ENCODE assay signal across 30 cellular contexts in the genomic region with DNA sequence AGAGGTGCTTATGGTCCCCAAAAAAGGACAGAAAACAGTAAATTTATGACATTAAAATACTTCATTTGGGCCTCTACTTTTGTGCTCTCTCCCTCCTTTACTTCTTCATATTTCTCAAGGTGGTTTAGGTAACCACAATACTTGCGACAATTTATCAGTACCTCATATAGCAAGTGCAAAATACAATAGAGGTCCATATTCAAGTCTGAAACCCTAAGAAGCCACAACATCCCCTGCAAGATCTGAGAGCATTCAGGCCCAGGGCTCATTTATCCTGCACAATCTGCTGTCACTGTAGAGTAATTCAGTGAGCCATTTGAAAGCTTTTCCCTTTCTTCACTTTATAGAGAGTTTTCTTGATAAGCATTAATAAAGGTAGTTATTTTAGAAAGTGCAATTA. TPM values are rescaled to one million over a fixed set of nuclear protein-coding genes. Genes with fewer than 3 reads are reported as not detected.
A peak's percentile ranks its signal among the peaks of the same experiment; 100 is the strongest.
DNase-seq lines count a peak whose midpoint lies in the region; ATAC-seq and TF ChIP-seq lines count a peak whose summit lies in the region.
"Had no signal": no experiment of that assay in that cellular context is flagged by ENCODE, and none has a peak within 500 bp of the region (broad histone marks: within the 10 kb centered on the region; RNA-seq: fewer than 3 reads in every experiment).

No MANE protein-coding gene starts in this region.

- peak; percentile 26 for ATAC-seq in activated T-helper 17 cell treated with anti-CD3 and anti-CD28 coated beads, Interleukin-2, amount 50 U/mL, for 72 hours (replicated peaks)
- peak; percentile 86 to 98 for ATAC-seq in naive thymus-derived CD8-positive, alpha-beta T cell
- ATAC-seq in HG02642 (IDR thresholded peaks at IDR 0.05; ENCODE audit: poor library complexity, unreplicated experiment): no peak
- ATAC-seq: pancreas had no signal

- H3K9me3 ChIP-seq in CD4-positive, alpha-beta memory T cell (ENCODE audit: control insufficient read depth in 1 of 2, low read length in 2 of 2): no peaks in the 10 kb centered on the region
- H3K9me3 ChIP-seq in osteoblast (ENCODE audit: low read depth, low read length): no peaks in the 10 kb centered on the region
- H3K9me3 ChIP-seq: breast epithelium, colonic mucosa, esophagus muscularis mucosa, pancreas, spleen, thyroid gland had no signal

- POLR2A ChIA-PET in CD4-positive, alpha-beta memory T cell (lab: Charles Lee; ENCODE audit: partially characterized antibody): interaction anchor here (1.0 to 1.7 kb wide), 4 partner anchors 11 to 117 kb away, joined by 3 to 9 read pairs (median 4); no protein-coding TSS in a partner anchor
- POLR2A ChIA-PET in naive thymus-derived CD8-positive, alpha-beta T cell (lab: Charles Lee): interaction anchor here (1.0 to 1.2 kb wide), 2 partner anchors 40 to 41 kb away, joined by 3 read pairs; no protein-coding TSS in a partner anchor

- DNase-seq in NK-92 treated with Interleukin-12 subunit alpha and Interleukin-12 subunit beta, amount 100 ng/mL, for 24 hours (lab: John Stamatoyannopoulos, UW): peak; percentile 26
- DNase-seq in NK-92 (lab: John Stamatoyannopoulos, UW; ENCODE audit: unreplicated experiment): no peak
- peak; percentile 31 to 43 (median 38) for DNase-seq in CD4-positive, alpha-beta memory T cell
- DNase-seq in naive thymus-derived CD8-positive, alpha-beta T cell: peak in 5 of 10 donors; percentile 23 to 57 (median 42)
- no peak for DNase-seq in osteoblast (ENCODE audit: insufficient read length, low spot score, missing footprints)
- no peak for DNase-seq in GM13977 (ENCODE audit: low spot score)
- DNase-seq: activated CD4-positive, alpha-beta T cell treated with anti-CD3 and anti-CD28 coated beads, Interleukin-2, amount 10 ng/mL, durations not matched to agents 24 days and 14 days; colonic mucosa; DMS53; foreskin melanocyte; GDM1; NCI-H2081 treated with DMSO at 0.1 percent for 48 hours; NCI-H345; NCI-H774; pancreas; spleen; stimulated activated CD4-positive, alpha-beta T cell treated with anti-CD3 and anti-CD28 coated beads, Interleukin-2, amount 100 ng/mL, for 48 hours; thyroid gland had no signal

- no peak overlapping the region for H2AFZ ChIP-seq in osteoblast (ENCODE audit: low read length)
- H2AFZ ChIP-seq: hepatocyte had no signal

- peak overlapping the region; percentile 19 to 92 (median 67) for H3K27ac Mint-ChIP-seq in CD4-positive, alpha-beta memory T cell
- H3K27ac Mint-ChIP-seq in activated T-helper 17 cell treated with anti-CD3 and anti-CD28 coated beads, Interleukin-2, amount 50 U/mL, for 72 hours: peak overlapping the region; percentile 15
- peak overlapping the region; percentile 38 to 91 (median 73) for H3K27ac Mint-ChIP-seq in naive thymus-derived CD8-positive, alpha-beta T cell
- H3K27ac Mint-ChIP-seq: activated CD4-positive, alpha-beta T cell treated with anti-CD3 and anti-CD28 coated beads, Interleukin-2, amount 10 ng/mL, durations not matched to agents 24 days and 14 days had no signal

- H3K27me3 ChIP-seq in CD4-positive, alpha-beta memory T cell (ENCODE audit: insufficient read depth, low read length): no peaks in the 10 kb centered on the region
- no peaks in the 10 kb centered on the region for H3K27me3 ChIP-seq in osteoblast (ENCODE audit: insufficient read depth, low read length)
- H3K27me3 ChIP-seq: breast epithelium, colonic mucosa, esophagus muscularis mucosa, hepatocyte, pancreas, spleen, thyroid gland had no signal

- H3K79me2 ChIP-seq in osteoblast (ENCODE audit: insufficient read depth, low read length): no peaks in the 10 kb centered on the region
- H3K79me2 ChIP-seq: hepatocyte had no signal

- H3K4me2 ChIP-seq in osteoblast (ENCODE audit: insufficient read depth, low read length): no peak overlapping the region
- H3K4me2 ChIP-seq: hepatocyte had no signal

- H4K20me1 ChIP-seq in osteoblast (ENCODE audit: insufficient read depth, low read length): no peaks in the 10 kb centered on the region

- H3K36me3 Mint-ChIP-seq in CD4-positive, alpha-beta memory T cell: peaks cover 0 to 6% of the 10 kb centered on the region in 2 donors
- H3K36me3 Mint-ChIP-seq in activated T-helper 17 cell treated with anti-CD3 and anti-CD28 coated beads, Interleukin-2, amount 50 U/mL, for 72 hours (ENCODE audit: low read depth): no peaks in the 10 kb centered on the region
- peaks cover 0 to 7% (median 5%) of the 10 kb centered on the region in 3 donors for H3K36me3 Mint-ChIP-seq in naive thymus-derived CD8-positive, alpha-beta T cell
- H3K36me3 Mint-ChIP-seq: IgD-negative memory B cell had no signal

- no peaks in the 10 kb centered on the region for H3K27me3 Mint-ChIP-seq in CD4-positive, alpha-beta memory T cell
- H3K27me3 Mint-ChIP-seq in activated T-helper 17 cell treated with anti-CD3 and anti-CD28 coated beads, Interleukin-2, amount 50 U/mL, for 72 hours: no peaks in the 10 kb centered on the region
- no peaks in the 10 kb centered on the region for H3K27me3 Mint-ChIP-seq in naive thymus-derived CD8-positive, alpha-beta T cell
- H3K27me3 Mint-ChIP-seq: activated CD4-positive, alpha-beta T cell treated with anti-CD3 and anti-CD28 coated beads, Interleukin-2, amount 10 ng/mL, durations not matched to agents 24 days and 14 days; IgD-negative memory B cell had no signal

- intact Hi-C loops in CD4-positive, alpha-beta memory T cell (cut with micrococcal nuclease): loop anchor here (1.0 kb wide), 1 partner anchor 8 kb away; no protein-coding TSS in a partner anchor

- no peak overlapping the region for H3K4me3 ChIP-seq in CD4-positive, alpha-beta memory T cell (ENCODE audit: low read length in 2 of 2)
- no peak overlapping the region for H3K4me3 ChIP-seq in osteoblast (ENCODE audit: insufficient read depth, low read length)
- H3K4me3 ChIP-seq: breast epithelium, colonic mucosa, esophagus muscularis mucosa, hepatocyte, pancreas, SK-N-MC, spleen, thyroid gland had no signal

- no peaks in the 10 kb centered on the region for H3K36me3 ChIP-seq in CD4-positive, alpha-beta memory T cell (ENCODE audit: insufficient read depth, low read length)
- no peaks in the 10 kb centered on the region for H3K36me3 ChIP-seq in osteoblast (ENCODE audit: insufficient read depth, low read length)
- H3K36me3 ChIP-seq: breast epithelium, colonic mucosa, esophagus muscularis mucosa, pancreas, spleen, thyroid gland had no signal

- H3K4me3 Mint-ChIP-seq in CD4-positive, alpha-beta memory T cell: peak overlapping the region in 6 of 8 donors; percentile 13 to 78 (median 48)
- no peak overlapping the region for H3K4me3 Mint-ChIP-seq in activated T-helper 17 cell treated with anti-CD3 and anti-CD28 coated beads, Interleukin-2, amount 50 U/mL, for 72 hours
- peak overlapping the region in 9 of 10 donors; percentile 2 to 53 (median 42) for H3K4me3 Mint-ChIP-seq in naive thymus-derived CD8-positive, alpha-beta T cell
- H3K4me3 Mint-ChIP-seq: activated CD4-positive, alpha-beta T cell treated with anti-CD3 and anti-CD28 coated beads, Interleukin-2, amount 10 ng/mL, durations not matched to agents 24 days and 14 days; nephron had no signal

- CTCF ChIA-PET in CD4-positive, alpha-beta memory T cell (lab: Charles Lee; ENCODE audit: partially characterized antibody): interaction anchor here (1.3 kb wide), 1 partner anchor 11 kb away, joined by 3 read pairs; no protein-coding TSS in a partner anchor

- TF ChIP-seq CTCF in osteoblast (IDR thresholded peaks at IDR 0.05; ENCODE audit: extremely low read depth, low read depth, low read length): no peak
- TF ChIP-seq CTCF in GM13977 (IDR thresholded peaks at IDR 0.05; ENCODE audit: extremely low read depth, insufficient read depth, missing control alignments): no peak

- peaks cover 29 to 60% (median 45%) of the 10 kb centered on the region in 4 donors for H3K4me1 Mint-ChIP-seq in CD4-positive, alpha-beta memory T cell
- H3K4me1 Mint-ChIP-seq in activated T-helper 17 cell treated with anti-CD3 and anti-CD28 coated beads, Interleukin-2, amount 50 U/mL, for 72 hours: peaks cover 21% of the 10 kb centered on the region
- peaks cover 21 to 67% (median 55%) of the 10 kb centered on the region in 4 donors for H3K4me1 Mint-ChIP-seq in naive thymus-derived CD8-positive, alpha-beta T cell

- peaks cover 0 to 7% (median under 1%) of the 10 kb centered on the region in 8 donors for H3K9me3 Mint-ChIP-seq in CD4-positive, alpha-beta memory T cell
- H3K9me3 Mint-ChIP-seq in activated T-helper 17 cell treated with anti-CD3 and anti-CD28 coated beads, Interleukin-2, amount 50 U/mL, for 72 hours: peaks cover 9% of the 10 kb centered on the region
- peaks cover 0 to 9% (median 6%) of the 10 kb centered on the region in 9 donors for H3K9me3 Mint-ChIP-seq in naive thymus-derived CD8-positive, alpha-beta T cell
- H3K9me3 Mint-ChIP-seq: nephron had no signal

- H3K27ac ChIP-seq in CD4-positive, alpha-beta memory T cell (ENCODE audit: low read depth, low read length): no peak overlapping the region
- no peak overlapping the region for H3K27ac ChIP-seq in osteoblast (ENCODE audit: low read depth, low read length)
- H3K27ac ChIP-seq: 22Rv1, breast epithelium, colonic mucosa, esophagus muscularis mucosa, hepatocyte, pancreas, SK-N-MC, thyroid gland had no signal

- in situ Hi-C loops in GM13977 (cut with MboI; ENCODE audit: low pct_unique_long_range_greater_than_20kb, low sequenced_read_pairs, unreplicated experiment): no loop called here

- peaks cover 45% of the 10 kb centered on the region for H3K4me1 ChIP-seq in CD4-positive, alpha-beta memory T cell (ENCODE audit: insufficient read depth, low read length)
- H3K4me1 ChIP-seq in osteoblast (ENCODE audit: insufficient read depth, low read length): peaks cover 4% of the 10 kb centered on the region
- H3K4me1 ChIP-seq: breast epithelium, colonic mucosa, esophagus muscularis mucosa, pancreas, thyroid gland had no signal

RNA-seq across cellular contexts. Expression of a gene that starts 24.2 kb away (rescaled TPM):
- not detected for total RNA-seq in CD4-positive, alpha-beta memory T cell
- not detected for polyA plus RNA-seq in CD4-positive, alpha-beta memory T cell
- total RNA-seq in activated T-helper 17 cell treated with anti-CD3 and anti-CD28 coated beads, Interleukin-2, amount 50 U/mL, for 72 hours: not detected
- not detected for total RNA-seq in naive thymus-derived CD8-positive, alpha-beta T cell
- not detected for polyA plus RNA-seq in naive thymus-derived CD8-positive, alpha-beta T cell
- total RNA-seq in osteoblast: 0.36 TPM in 1 of 2 replicates, not detected in the other
- total RNA-seq: activated CD4-positive, alpha-beta T cell treated with anti-CD3 and anti-CD28 coated beads, Interleukin-2, amount 10 ng/mL, durations not matched to agents 24 days and 14 days; breast epithelium; colonic mucosa; esophagus muscularis mucosa; H1; hepatocyte; mesenteric fat pad; pancreas; spleen; T-helper 2 cell treated with Interferon-gamma antibody and Interleukin-4, amounts not matched to agents 100 ng/mL and 5 ng/mL, for 36 hours; thyroid gland had no signal
- polyA plus RNA-seq: H1, hepatocyte, IgD-negative memory B cell, pancreas, spleen had no signal

Comparison
In these comparisons a context has a peak if more than half of its experiments do, and no peak if none do; other contexts are left out.
1. DNase-seq: peak in NK-92 treated with Interleukin-12 subunit alpha and Interleukin-12 subunit beta, amount 100 ng/mL, for 24 hours (single experiment) and CD4-positive, alpha-beta memory T cell (5 of 5); none in NK-92 (single experiment), osteoblast (single experiment) and GM13977 (single experiment).
2. H3K27ac Mint-ChIP-seq: peak in every context shown above with its lines; median percentile 73 in naive thymus-derived CD8-positive, alpha-beta T cell; 67 in CD4-positive, alpha-beta memory T cell; 15 in activated T-helper 17 cell treated with anti-CD3 and anti-CD28 coated beads, Interleukin-2, amount 50 U/mL, for 72 hours.